ENCODE assay signal across 17 cellular contexts in the genomic region with DNA sequence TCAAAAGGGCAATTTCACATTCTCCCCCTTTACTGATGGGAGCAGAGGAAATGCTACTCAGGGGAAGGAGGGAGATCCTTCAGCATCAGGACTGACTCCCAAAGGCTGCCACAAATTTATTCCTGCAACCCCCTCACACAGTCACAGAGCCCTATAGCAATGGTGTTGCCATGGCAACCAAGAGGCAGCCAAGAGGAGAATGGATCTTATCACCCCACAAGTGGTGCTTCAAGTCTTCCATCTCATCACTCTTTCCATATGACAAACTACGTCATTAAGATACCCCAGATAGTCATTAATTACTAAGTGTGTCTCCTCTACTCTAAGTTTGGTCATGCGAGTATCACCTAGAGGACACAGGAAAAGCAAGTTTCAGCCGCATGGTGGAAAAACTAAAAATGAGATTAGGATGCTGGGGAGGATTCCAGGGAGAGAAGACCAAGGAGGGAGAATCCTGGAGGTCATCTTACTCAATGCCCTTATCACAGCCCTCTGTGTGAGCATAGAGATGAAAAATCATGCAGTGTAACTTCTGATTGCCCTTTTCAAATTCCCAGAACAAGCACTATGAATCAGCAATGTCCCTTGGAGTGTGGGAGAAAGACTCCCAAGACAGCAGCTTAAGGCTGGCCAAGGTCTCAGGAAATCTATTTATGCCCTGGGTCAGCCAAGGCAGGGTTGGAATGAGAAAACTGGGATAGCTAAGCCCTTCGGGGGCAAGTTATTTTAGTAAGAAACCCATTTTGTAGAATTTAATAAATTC.
DNase-seq lines count a peak whose midpoint lies in the region; ATAC-seq and TF ChIP-seq lines count a peak whose summit lies in the region.
"Had no signal": no experiment of that assay in that cellular context is flagged by ENCODE, and none has a peak within 500 bp of the region (broad histone marks: within the 10 kb centered on the region; RNA-seq: fewer than 3 reads in every experiment).

No MANE protein-coding gene starts in this region.

- WGBS in gastroesophageal sphincter (ENCODE audit: low coverage in 1 of 2), 2 donors = 45 to 76% methylated on average over 4 of the region's 4 CpGs
- WGBS in right lobe of liver (ENCODE audit: insufficient coverage, low coverage, low lambda C conversion rate, missing lambda C conversion rate) = 50% methylated on average over 4 of the region's 4 CpGs

- H3K9me3 ChIP-seq in gastroesophageal sphincter (no peaks in the 10 kb centered on the region), right lobe of liver (no peaks in the 10 kb centered on the region)

- H3K4me3 ChIP-seq in gastroesophageal sphincter = no peak overlapping the region
- no peak overlapping the region for H3K4me3 ChIP-seq in right lobe of liver
- H3K4me3 ChIP-seq: GM23338 had no signal

- no peak for TF ChIP-seq EP300 in gastroesophageal sphincter (IDR thresholded peaks at IDR 0.05)

- H3K4me1 ChIP-seq in gastroesophageal sphincter (peaks cover 0 to 12% (median 10%) of the 10 kb centered on the region in 3 donors), right lobe of liver (no peaks in the 10 kb centered on the region)

- TF ChIP-seq POLR2A in gastroesophageal sphincter (IDR thresholded peaks at IDR 0.05) = no peak
- TF ChIP-seq POLR2A in right lobe of liver (IDR thresholded peaks at IDR 0.05) = no peak

- peak overlapping the region in 3 of 4 donors; percentile 60 to 66 (median 66) for H3K27ac ChIP-seq in gastroesophageal sphincter
- H3K27ac ChIP-seq in right lobe of liver = no peak overlapping the region

- peak; percentile 77 for ATAC-seq in gastroesophageal sphincter
- ATAC-seq in right lobe of liver = peak in 3 of 4 donors; percentile 20 to 25 (median 24)
- no peak for ATAC-seq in HG02938 (IDR thresholded peaks at IDR 0.05; ENCODE audit: unreplicated experiment)
- no peak for ATAC-seq in GM19463 (IDR thresholded peaks at IDR 0.05; ENCODE audit: unreplicated experiment)
- ATAC-seq in HG02588 (IDR thresholded peaks at IDR 0.05; ENCODE audit: unreplicated experiment) = no peak
- ATAC-seq: GM23338; stimulated activated naive CD8-positive, alpha-beta T cell treated with anti-CD3 and anti-CD28 coated beads, Interleukin-15, Interleukin-2, amounts not matched to agents 100 U/mL and 50 U/mL, for 24 hours; T-helper 17 cell; WTC11 had no signal

- DNase-seq in SK-N-DZ (ENCODE audit: low spot score) (peak; percentile 47), right lobe of liver (no peak), superior temporal gyrus (ENCODE audit: extremely low spot score) (peak; percentile 52)
- DNase-seq in activated CD4-positive, CD25-positive, alpha-beta regulatory T cell treated with anti-CD3 and anti-CD28 coated beads, Interleukin-2, amount 50 U/mL, for 72 hours = no peak
- DNase-seq: activated CD4-positive, alpha-beta memory T cell treated with anti-CD3 and anti-CD28 coated beads, Interleukin-2, amount 10 ng/mL, durations not matched to agents 7 days and 5 days; activated T-cell treated with anti-CD3 and anti-CD28 coated beads, Interleukin-2, amount 50 U/mL, for 48 hours; MM.1S; NCI-H1930; NCI-H526 treated with DMSO at 0.1 percent for 48 hours; stimulated activated naive CD8-positive, alpha-beta T cell treated with anti-CD3 and anti-CD28 coated beads, Interleukin-15, Interleukin-2, amounts not matched to agents 100 U/mL and 50 U/mL, for 24 hours; T-helper 17 cell had no signal

- TF ChIP-seq CTCF in gastroesophageal sphincter (IDR thresholded peaks at IDR 0.05) (no peak), right lobe of liver (IDR thresholded peaks at IDR 0.05) (no peak)

- H3K27me3 ChIP-seq in gastroesophageal sphincter (no peaks in the 10 kb centered on the region), right lobe of liver (no peaks in the 10 kb centered on the region)

- intact Hi-C loops in right lobe of liver (cut with DNase I) = no loop called here

- H3K36me3 ChIP-seq in gastroesophageal sphincter = no peaks in the 10 kb centered on the region
- no peaks in the 10 kb centered on the region for H3K36me3 ChIP-seq in right lobe of liver

Comparison
In these comparisons a context has a peak if more than half of its experiments do, and no peak if none do; other contexts are left out.
1. DNase-seq: peak in SK-N-DZ (single experiment) and superior temporal gyrus (single experiment); none in right lobe of liver (0 of 3) and activated CD4-positive, CD25-positive, alpha-beta regulatory T cell treated with anti-CD3 and anti-CD28 coated beads, Interleukin-2, amount 50 U/mL, for 72 hours (single experiment).
2. ATAC-seq: peak in gastroesophageal sphincter (single experiment) and right lobe of liver (3 of 4); none in HG02938 (single experiment), GM19463 (single experiment) and HG02588 (single experiment).
3. H3K27ac ChIP-seq: peak in gastroesophageal sphincter (3 of 4); none in right lobe of liver (0 of 3).